Comparison of ENCODE assay signal across 8 cellular contexts in genomic region chr16:30985401-30986128, GRCh38. TPM values are rescaled to one million over a fixed set of nuclear protein-coding genes. Genes with fewer than 3 reads are reported as not detected.
DNase-seq lines count a peak whose midpoint lies in the region; ATAC-seq, FAIRE-seq and TF ChIP-seq lines count a peak whose summit lies in the region.

No MANE protein-coding gene starts in this region.

- no peak overlapping the region for H3K4me2 ChIP-seq in GM12878 (ENCODE audit: control insufficient read depth, insufficient read depth)

- TF ChIP-seq EP300 in GM12878 (IDR thresholded peaks at IDR 0.05; ENCODE audit: borderline replicate concordance in 1 of 2, control insufficient read depth in 1 of 2, low read depth in 2 of 2, low read length in 2 of 2), result no peak

- H3K27me3 ChIP-seq in GM12878 (replicated peaks in 1 of 2; ENCODE audit: control insufficient read depth in 2 of 2, insufficient read depth in 2 of 2, low read length in 1 of 2), result no peaks in the 10 kb centered on the region
- H3K27me3 ChIP-seq in upper lobe of right lung, result no peaks in the 10 kb centered on the region
- no peaks in the 10 kb centered on the region for H3K27me3 ChIP-seq in BE2C

- in situ Hi-C loops in GM12878 (cut with MboI), result loop anchor here (5.0 to 25.0 kb wide), 2 partner anchors 112 to 452 kb away; partner anchors contain the start of genes COX6A2 and ZNF843

- H3K27ac ChIP-seq in GM12878 (ENCODE audit: control insufficient read depth, insufficient read depth) (no peak overlapping the region), upper lobe of right lung (no peak overlapping the region)

- RAD21 ChIA-PET in GM12878 (lab: Charles Lee; ENCODE audit: unreplicated experiment), result interaction anchor here (0.6 to 2.9 kb wide), 9 partner anchors 10 to 883 kb away, joined by 3 to 25 read pairs (median 5); partner anchors contain the start of genes ZNF646, ZNF668 and ZNF843

- intact Hi-C loops in GM12878 (cut with micrococcal nuclease; ENCODE audit: unreplicated experiment), result loop anchor here (1.0 to 2.0 kb wide), 2 partner anchors 109 to 458 kb away; partner anchors contain the start of gene VKORC1
- intact Hi-C loops in upper lobe of right lung (cut with DNase I), result loop anchor here (5.0 kb wide), 1 partner anchor 457 kb away; the partner anchor contains the start of gene ZNF843

- peaks cover 5 to 23% of the 10 kb centered on the region in 2 experiments for H3K36me3 ChIP-seq in GM12878 (ENCODE audit: control insufficient read depth in 2 of 2, insufficient read depth in 2 of 2, low read length in 1 of 2)
- peaks cover 23% of the 10 kb centered on the region for H3K36me3 ChIP-seq in upper lobe of right lung
- H3K36me3 ChIP-seq in BE2C, result peaks cover 23% of the 10 kb centered on the region

- H3K4me3 ChIP-seq in GM12878 (no peak overlapping the region), upper lobe of right lung (peak overlapping the region; percentile 51), BE2C (ENCODE audit: low read depth, low read length) (no peak overlapping the region)

- H2AFZ ChIP-seq in GM12878 (ENCODE audit: control insufficient read depth, low read depth, low read length), result no peak overlapping the region

- peak; percentile 19 for ATAC-seq in GM12878
- ATAC-seq in left lobe of liver, result peak; percentile 86
- ATAC-seq in upper lobe of right lung, result peak; percentile 80
- no peak for ATAC-seq in GM18858 (IDR thresholded peaks at IDR 0.05; ENCODE audit: unreplicated experiment)
- no peak for ATAC-seq in HG03025 (IDR thresholded peaks at IDR 0.05; ENCODE audit: low FRiP score, unreplicated experiment)

- no peak for TF ChIP-seq POLR2A in GM12878 (IDR thresholded peaks at IDR 0.05; ENCODE audit: low read depth, low read length)

- CTCF ChIA-PET in GM12878 (lab: Yijun Ruan, JAX), result interaction anchor here (0.6 to 2.8 kb wide), 24 partner anchors 10 to 883 kb away, joined by 3 to 17 read pairs (median 6); partner anchors contain the start of genes STX4, VKORC1, ZNF646 and ZNF668

- no peak for FAIRE-seq in GM12878 (lab: Jason Lieb, UNC)

- H3K9me3 ChIP-seq in GM12878 (replicated peaks; ENCODE audit: control insufficient read depth, insufficient read depth, low read length) (no peaks in the 10 kb centered on the region), upper lobe of right lung (no peaks in the 10 kb centered on the region), BE2C (no peaks in the 10 kb centered on the region)

- no TSS peak for BruUV-seq in GM12878 (replicated peaks; lab: Mats Ljungman, UMichigan)

- DNase-seq in DMS53 (lab: John Stamatoyannopoulos, UW) (peak; percentile 91), NCI-H1694 treated with DMSO at 0.1 percent for 48 hours (lab: John Stamatoyannopoulos, UW) (peak; percentile 4), GM12878 (ENCODE audit: low read depth, low spot score) (no peak), left lobe of liver (ENCODE audit: low spot score) (peak; percentile 84), upper lobe of right lung (peak; percentile 89), BE2C (no peak)

- TF ChIP-seq RAD21 in GM12878 (IDR thresholded peaks at IDR 0.05; ENCODE audit: insufficient read depth, low read depth, low read length), result peak; percentile 11; the same call in 1 of the 2 replicates

- SMC1A ChIA-PET in GM12878 (lab: Charles Lee; ENCODE audit: uncharacterized antibody, unreplicated experiment), result interaction anchor here (0.6 to 2.8 kb wide), 10 partner anchors 11 to 457 kb away, joined by 3 to 11 read pairs (median 4); partner anchors contain the start of genes VKORC1, ZNF646, ZNF668 and ZNF843

- POLR2A ChIA-PET in GM12878 (lab: Charles Lee), result interaction anchor here (0.5 to 1.2 kb wide), 5 partner anchors 8 to 458 kb away, joined by 3 to 4 read pairs (median 3); no protein-coding TSS in a partner anchor

- H3K4me1 ChIP-seq in GM12878 (ENCODE audit: control insufficient read depth, insufficient read depth, low read length) (no peaks in the 10 kb centered on the region), upper lobe of right lung (peaks cover 10% of the 10 kb centered on the region), BE2C (no peaks in the 10 kb centered on the region)

- WGBS in GM12878 (ENCODE audit: insufficient coverage, insufficient replicate concordance, low lambda C conversion rate, missing lambda C conversion rate), result 79% methylated on average over 18 of the region's 20 CpGs

- H4K20me1 ChIP-seq in GM12878 (ENCODE audit: control insufficient read depth, insufficient read depth), result no peaks in the 10 kb centered on the region

- TF ChIP-seq CTCF in GM12878 (IDR thresholded peaks at IDR 0.05 in 2 of 3, conservative IDR thresholded peaks at IDR 0.05 in 1 of 3; ENCODE audit: control insufficient read depth in 2 of 3, extremely low read depth in 1 of 3, insufficient read depth in 1 of 3, low read depth in 3 of 3, low read length in 3 of 3) (no peak), upper lobe of right lung (IDR thresholded peaks at IDR 0.05) (no peak), BE2C (IDR thresholded peaks at IDR 0.05; ENCODE audit: low read depth, low read length) (no peak)

- H3K9ac ChIP-seq in GM12878 (ENCODE audit: control insufficient read depth, insufficient read depth, low read length), result no peak overlapping the region

- H3K79me2 ChIP-seq in GM12878 (ENCODE audit: control insufficient read depth, insufficient read depth, low read length), result no peaks in the 10 kb centered on the region

RNA-seq across cellular contexts. Expression of gene HSD3B7, which starts 0.6 kb away (rescaled TPM):
- total RNA-seq in GM12878 (2013; cell fraction: nucleolus; rRNA removed), result 1.9 and 2.2 TPM in 2 replicates
- total RNA-seq in GM12878 (2014; rRNA removed) (1.0 and 1.3 TPM in 2 replicates), GM12878 (2014; rRNA removed; fragmentation: Illumina TruSeq; extraction: Trizol) (0.18 and 0.32 TPM in 2 replicates), GM12878 (2021) (1.1 and 1.3 TPM in 2 replicates), left lobe of liver (71.5 TPM), upper lobe of right lung (30.4 TPM)
- 0.16 TPM for polyA plus RNA-seq in GM12878 (2011; ENCODE audit: low read depth)
- polyA plus RNA-seq in GM12878 (2011; rRNA removed) (0.27 and 0.65 TPM in 2 replicates), GM12878 (2014; fragmentation: Illumina TruSeq; extraction: Trizol) (0.17 and 0.48 TPM in 2 replicates), GM12878 (2014; fragmentation: Nextera tagmentation; extraction: Ambion mirVana) (under 1 TPM; 0.18 to 0.40 TPM), GM12878 (2014; rRNA removed) (1.5 and 1.8 TPM in 2 replicates), GM12878 (2016; fragmentation: Nextera tagmentation; extraction: Ambion mirVana) (under 1 TPM in 1 of 2 experiments, not detected in 1; 0.46 TPM)
- polyA plus RNA-seq in GM12878 (2011; cell fraction: cytosol; rRNA removed), result 1.3 and 1.9 TPM in 2 replicates
- polyA plus RNA-seq in GM12878 (2011; cell fraction: nucleus; rRNA removed), result 4.5 and 6.1 TPM in 2 replicates
- polyA plus RNA-seq in GM12878 (2012), result 0.37 and 0.42 TPM in 2 replicates
- 0.46 TPM in 1 of 2 replicates, not detected in the other for polyA minus RNA-seq in GM12878 (2011; rRNA and poly(A)+ RNA removed)
- polyA minus RNA-seq in GM12878 (2011; cell fraction: cytosol; rRNA and poly(A)+ RNA removed), result not detected in 2 replicates
- 0.60 and 1.4 TPM in 2 replicates for polyA minus RNA-seq in GM12878 (2011; cell fraction: nucleus; rRNA and poly(A)+ RNA removed)
- polyA plus RNA-seq in BE2C (2012; ENCODE audit: insufficient read depth, insufficient read length, low read depth), result 1.3 TPM

RNA-seq across cellular contexts. Expression of gene STX1B, which starts 24.9 kb away (rescaled TPM):
- total RNA-seq in GM12878 (2013; cell fraction: nucleolus; rRNA removed), result 11.5 and 14.2 TPM in 2 replicates
- 0.56 and 1.9 TPM in 2 replicates for total RNA-seq in GM12878 (2014; rRNA removed)
- total RNA-seq in GM12878 (2014; rRNA removed; fragmentation: Illumina TruSeq; extraction: Trizol), result 1.5 and 2.3 TPM in 2 replicates
- total RNA-seq in GM12878 (2021), result 2.2 and 2.4 TPM in 2 replicates
- 1.0 TPM for polyA plus RNA-seq in GM12878 (2011; ENCODE audit: low read depth)
- 1.7 and 2.0 TPM in 2 replicates for polyA plus RNA-seq in GM12878 (2011; rRNA removed)
- polyA plus RNA-seq in GM12878 (2011; cell fraction: cytosol; rRNA removed), result 2.7 and 2.8 TPM in 2 replicates
- 14.4 and 15.4 TPM in 2 replicates for polyA plus RNA-seq in GM12878 (2011; cell fraction: nucleus; rRNA removed)
- 2.4 and 2.8 TPM in 2 replicates for polyA plus RNA-seq in GM12878 (2012)
- polyA plus RNA-seq in GM12878 (2014; fragmentation: Illumina TruSeq; extraction: Trizol), result 1.5 and 3.3 TPM in 2 replicates
- under 1 TPM; 0.22 to 0.66 TPM for polyA plus RNA-seq in GM12878 (2014; fragmentation: Nextera tagmentation; extraction: Ambion mirVana)
- polyA plus RNA-seq in GM12878 (2014; rRNA removed), result 2.5 and 3.1 TPM in 2 replicates
- under 1 TPM; 0.29 to 0.71 TPM for polyA plus RNA-seq in GM12878 (2016; fragmentation: Nextera tagmentation; extraction: Ambion mirVana)
- polyA minus RNA-seq in GM12878 (2011; rRNA and poly(A)+ RNA removed), result 6.7 and 9.7 TPM in 2 replicates
- polyA minus RNA-seq in GM12878 (2011; cell fraction: cytosol; rRNA and poly(A)+ RNA removed), result 0.94 and 4.3 TPM in 2 replicates
- polyA minus RNA-seq in GM12878 (2011; cell fraction: nucleus; rRNA and poly(A)+ RNA removed), result 7.4 and 10.0 TPM in 2 replicates
- total RNA-seq in left lobe of liver, result 4.2 TPM
- 0.58 TPM for total RNA-seq in upper lobe of right lung
- polyA plus RNA-seq in BE2C (2012; ENCODE audit: insufficient read depth, insufficient read length, low read depth), result 1.2 TPM

RNA-seq across cellular contexts. Expression of gene SETD1A, which starts 28.0 kb away (rescaled TPM):
- 9.8 and 13.3 TPM in 2 replicates for total RNA-seq in GM12878 (2013; cell fraction: nucleolus; rRNA removed)
- total RNA-seq in GM12878 (2014; rRNA removed) (1.7 and 3.6 TPM in 2 replicates), GM12878 (2014; rRNA removed; fragmentation: Illumina TruSeq; extraction: Trizol) (2.0 and 2.1 TPM in 2 replicates), GM12878 (2021) (20.6 and 25.9 TPM in 2 replicates), left lobe of liver (8.2 TPM), upper lobe of right lung (18.6 TPM)
- polyA plus RNA-seq in GM12878 (2011; ENCODE audit: low read depth), result 7.8 TPM
- polyA plus RNA-seq in GM12878 (2011; rRNA removed) (0.37 and 1.5 TPM in 2 replicates), GM12878 (2014; fragmentation: Illumina TruSeq; extraction: Trizol) (8.9 and 11.4 TPM in 2 replicates), GM12878 (2014; fragmentation: Nextera tagmentation; extraction: Ambion mirVana) (under 1 TPM; 0.02 to 0.18 TPM), GM12878 (2014; rRNA removed) (10.6 and 15.2 TPM in 2 replicates), GM12878 (2016; fragmentation: Nextera tagmentation; extraction: Ambion mirVana) (1 to 10 TPM; 6.1 to 7.4 TPM)
- polyA plus RNA-seq in GM12878 (2011; cell fraction: cytosol; rRNA removed), result 1.5 and 1.6 TPM in 2 replicates
- 9.6 and 18.4 TPM in 2 replicates for polyA plus RNA-seq in GM12878 (2011; cell fraction: nucleus; rRNA removed)
- polyA plus RNA-seq in GM12878 (2012), result 9.9 and 23.0 TPM in 2 replicates
- 1.6 and 2.2 TPM in 2 replicates for polyA minus RNA-seq in GM12878 (2011; rRNA and poly(A)+ RNA removed)
- polyA minus RNA-seq in GM12878 (2011; cell fraction: cytosol; rRNA and poly(A)+ RNA removed), result 4.3 and 11.0 TPM in 2 replicates
- polyA minus RNA-seq in GM12878 (2011; cell fraction: nucleus; rRNA and poly(A)+ RNA removed), result 3.6 and 8.7 TPM in 2 replicates
- polyA plus RNA-seq in BE2C (2012; ENCODE audit: insufficient read depth, insufficient read length, low read depth), result 99.1 TPM

RNA-seq across cellular contexts. Expression of gene ORAI3, which starts 36.7 kb away (rescaled TPM):
- total RNA-seq in GM12878 (2013; cell fraction: nucleolus; rRNA removed), result 14.8 and 15.5 TPM in 2 replicates
- total RNA-seq in GM12878 (2014; rRNA removed) (19.5 and 22.4 TPM in 2 replicates), GM12878 (2014; rRNA removed; fragmentation: Illumina TruSeq; extraction: Trizol) (7.0 and 7.2 TPM in 2 replicates), GM12878 (2021) (17.3 TPM in 2 replicates), left lobe of liver (51.3 TPM), upper lobe of right lung (19.5 TPM)
- 9.1 TPM for polyA plus RNA-seq in GM12878 (2011; ENCODE audit: low read depth)
- polyA plus RNA-seq in GM12878 (2011; rRNA removed) (8.3 and 15.2 TPM in 2 replicates), GM12878 (2014; fragmentation: Illumina TruSeq; extraction: Trizol) (5.6 and 8.6 TPM in 2 replicates), GM12878 (2014; fragmentation: Nextera tagmentation; extraction: Ambion mirVana) (1 to 10 TPM; 3.4 to 8.5 TPM), GM12878 (2014; rRNA removed) (18.6 and 19.7 TPM in 2 replicates), GM12878 (2016; fragmentation: Nextera tagmentation; extraction: Ambion mirVana) (10 to 100 TPM; 21.3 to 21.9 TPM)
- 23.5 and 26.1 TPM in 2 replicates for polyA plus RNA-seq in GM12878 (2011; cell fraction: cytosol; rRNA removed)
- 12.2 and 17.5 TPM in 2 replicates for polyA plus RNA-seq in GM12878 (2011; cell fraction: nucleus; rRNA removed)
- polyA plus RNA-seq in GM12878 (2012), result 19.4 and 25.7 TPM in 2 replicates
- polyA minus RNA-seq in GM12878 (2011; rRNA and poly(A)+ RNA removed), result 16.2 and 26.9 TPM in 2 replicates
- polyA minus RNA-seq in GM12878 (2011; cell fraction: cytosol; rRNA and poly(A)+ RNA removed), result 6.3 and 9.1 TPM in 2 replicates
- polyA minus RNA-seq in GM12878 (2011; cell fraction: nucleus; rRNA and poly(A)+ RNA removed), result 8.0 and 8.9 TPM in 2 replicates
- 3.1 TPM for polyA plus RNA-seq in BE2C (2012; ENCODE audit: insufficient read depth, insufficient read length, low read depth)

RNA-seq across cellular contexts. Expression of gene STX4, which starts 47.8 kb away (rescaled TPM):
- total RNA-seq in GM12878 (2013; cell fraction: nucleolus; rRNA removed), result 28.6 and 35.6 TPM in 2 replicates
- 13.8 and 14.0 TPM in 2 replicates for total RNA-seq in GM12878 (2014; rRNA removed)
- total RNA-seq in GM12878 (2014; rRNA removed; fragmentation: Illumina TruSeq; extraction: Trizol), result 14.9 and 16.3 TPM in 2 replicates
- 37.6 and 41.9 TPM in 2 replicates for total RNA-seq in GM12878 (2021)
- 35.0 TPM for polyA plus RNA-seq in GM12878 (2011; ENCODE audit: low read depth)
- 22.2 and 36.0 TPM in 2 replicates for polyA plus RNA-seq in GM12878 (2011; rRNA removed)
- polyA plus RNA-seq in GM12878 (2011; cell fraction: cytosol; rRNA removed), result 34.1 and 41.6 TPM in 2 replicates
- 105 and 107 TPM in 2 replicates for polyA plus RNA-seq in GM12878 (2011; cell fraction: nucleus; rRNA removed)
- polyA plus RNA-seq in GM12878 (2012), result 54.5 and 57.3 TPM in 2 replicates
- 16.2 and 22.0 TPM in 2 replicates for polyA plus RNA-seq in GM12878 (2014; fragmentation: Illumina TruSeq; extraction: Trizol)
- polyA plus RNA-seq in GM12878 (2014; fragmentation: Nextera tagmentation; extraction: Ambion mirVana), result 1 to 10 TPM; 3.3 to 8.5 TPM
- polyA plus RNA-seq in GM12878 (2014; rRNA removed), result 31.8 and 33.3 TPM in 2 replicates
- 10 to 100 TPM; 23.2 to 25.1 TPM for polyA plus RNA-seq in GM12878 (2016; fragmentation: Nextera tagmentation; extraction: Ambion mirVana)
- polyA minus RNA-seq in GM12878 (2011; rRNA and poly(A)+ RNA removed), result 30.6 and 33.3 TPM in 2 replicates
- 11.4 and 13.0 TPM in 2 replicates for polyA minus RNA-seq in GM12878 (2011; cell fraction: cytosol; rRNA and poly(A)+ RNA removed)
- polyA minus RNA-seq in GM12878 (2011; cell fraction: nucleus; rRNA and poly(A)+ RNA removed), result 10.6 and 22.5 TPM in 2 replicates
- 24.6 TPM for total RNA-seq in left lobe of liver
- 91.7 TPM for total RNA-seq in upper lobe of right lung
- 44.9 TPM for polyA plus RNA-seq in BE2C (2012; ENCODE audit: insufficient read depth, insufficient read length, low read depth)

Comparison
In these comparisons a context has a peak if more than half of its experiments do, and no peak if none do; other contexts are left out.
1. DNase-seq: peak in DMS53 (single experiment), NCI-H1694 treated with DMSO at 0.1 percent for 48 hours (single experiment), left lobe of liver (single experiment) and upper lobe of right lung (single experiment); none in GM12878 (single experiment) and BE2C (single experiment).
2. ATAC-seq: peak in GM12878 (single experiment), left lobe of liver (single experiment) and upper lobe of right lung (single experiment); none in GM18858 (single experiment) and HG03025 (single experiment).